Comparison of ENCODE assay signal across 34 cellular contexts in the genomic region with DNA sequence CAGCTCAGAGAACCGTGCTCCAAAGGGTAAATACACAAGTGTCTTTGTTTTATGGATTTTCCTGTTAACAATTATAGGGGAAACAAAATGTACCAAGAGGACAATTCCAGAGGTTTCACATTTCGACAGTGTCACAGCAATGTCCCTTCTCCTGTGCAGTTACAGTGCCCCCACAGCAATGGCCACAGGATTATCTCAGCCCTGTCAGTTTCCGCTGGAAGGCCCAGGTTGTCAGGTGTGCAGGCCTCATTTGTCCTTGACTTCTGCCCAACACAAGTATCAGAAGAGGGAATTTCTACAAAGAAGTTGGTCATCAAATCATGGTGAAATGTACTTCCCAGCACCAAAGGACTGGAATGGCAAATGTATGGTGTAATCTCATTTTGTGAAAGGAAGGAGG.
"Had no signal": no experiment of that assay in that cellular context is flagged by ENCODE, and none has a peak within 500 bp of the region (broad histone marks: within the 10 kb centered on the region; RNA-seq: fewer than 3 reads in every experiment).

No MANE protein-coding gene starts in this region.

- H3K4me3 ChIP-seq: ascending aorta, breast epithelium, cardiac muscle cell, colonic mucosa, esophagus squamous epithelium, gastroesophageal sphincter had no signal

- FAIRE-seq: endometrium, endothelial cell of umbilical vein had no signal

- H3K27me3 Mint-ChIP-seq: T-helper 17 cell had no signal

- DNase-seq: activated CD4-positive, alpha-beta memory T cell treated with anti-CD3 and anti-CD28 coated beads for 36 hours; activated CD4-positive, alpha-beta T cell treated with anti-CD3 and anti-CD28 coated beads for 36 hours; activated CD4-positive, alpha-beta T cell treated with anti-CD3 and anti-CD28 coated beads, Interleukin-2, amount 10 ng/mL, durations not matched to agents 24 days and 14 days; activated CD4-positive, CD25-positive, alpha-beta regulatory T cell; activated CD4-positive, CD25-positive, alpha-beta regulatory T cell treated with anti-CD3 and anti-CD28 coated beads, Interleukin-2, amount 50 U/mL, for 72 hours; activated CD8-positive, alpha-beta memory T cell treated with anti-CD3 and anti-CD28 coated beads, Interleukin-2, amount 10 ng/mL, durations not matched to agents 7 days and 5 days; activated CD8-positive, alpha-beta memory T cell treated with anti-CD3 and anti-CD28 coated beads, Interleukin-2, amount 50 U/mL, for 4 hours; activated CD8-positive, alpha-beta T cell treated with anti-CD3 and anti-CD28 coated beads, Interleukin-2, amount 10 ng/mL, durations not matched to agents 7 days and 5 days; activated gamma-delta T cell; activated naive CD4-positive, alpha-beta T cell; activated naive CD4-positive, alpha-beta T cell treated with anti-CD3 and anti-CD28 coated beads, Interleukin-2, amount 10 ng/mL, durations not matched to agents 7 days and 5 days; activated naive CD8-positive, alpha-beta T cell treated with anti-CD3 and anti-CD28 coated beads, Interleukin-2, amount 10 ng/mL, durations not matched to agents 7 days and 5 days; activated T-cell treated with anti-CD3 and anti-CD28 coated beads, Interleukin-2, amount 50 U/mL, for 1 hour; activated T-cell treated with anti-CD3 and anti-CD28 coated beads, Interleukin-2, amount 50 U/mL, for 72 hours; central memory CD4-positive, alpha-beta T cell; cerebellar nuclear complex; colonic mucosa; effector CD8-positive, alpha-beta T cell; esophagus squamous epithelium; foreskin melanocyte; head of caudate nucleus; T-helper 1 cell; T-helper 17 cell; T1000 had no signal

- H3K9me3 Mint-ChIP-seq: activated CD4-positive, alpha-beta memory T cell treated with anti-CD3 and anti-CD28 coated beads for 36 hours; activated naive CD4-positive, alpha-beta T cell treated with anti-CD3 and anti-CD28 coated beads, Interleukin-2, amount 10 ng/mL, durations not matched to agents 7 days and 5 days; activated T-cell treated with anti-CD3 and anti-CD28 coated beads, Interleukin-2, amount 50 U/mL, for 72 hours; brain; T-helper 2 cell treated with Interferon-gamma antibody and Interleukin-4, amounts not matched to agents 5 μg/mL and 100 μg/mL, for 36 hours had no signal

- H3K9me3 ChIP-seq: ascending aorta, breast epithelium, colonic mucosa, esophagus squamous epithelium, gastroesophageal sphincter had no signal

- ATAC-seq: activated CD4-positive, alpha-beta T cell treated with anti-CD3 and anti-CD28 coated beads for 36 hours; activated CD8-positive, alpha-beta memory T cell treated with anti-CD3 and anti-CD28 coated beads, Interleukin-2, amount 10 ng/mL, durations not matched to agents 7 days and 5 days; activated CD8-positive, alpha-beta T cell treated with anti-CD3 and anti-CD28 coated beads, Interleukin-2, amount 10 ng/mL, durations not matched to agents 7 days and 5 days; activated naive CD4-positive, alpha-beta T cell treated with anti-CD3 and anti-CD28 coated beads, Interleukin-2, amount 50 U/mL, for 72 hours; activated T-cell treated with anti-CD3 and anti-CD28 coated beads, Interleukin-2, amount 50 U/mL, for 72 hours; gastroesophageal sphincter; T-helper 17 cell had no signal

- H3K27ac ChIP-seq: ascending aorta, breast epithelium, cardiac muscle cell, colonic mucosa, epithelial cell of prostate, esophagus squamous epithelium, gastroesophageal sphincter had no signal

- H3K27me3 ChIP-seq: ascending aorta, breast epithelium, cardiac muscle cell, colonic mucosa, gastroesophageal sphincter had no signal

- H3K4me1 Mint-ChIP-seq: activated CD4-positive, alpha-beta T cell treated with anti-CD3 and anti-CD28 coated beads for 36 hours; activated CD4-positive, alpha-beta T cell treated with anti-CD3 and anti-CD28 coated beads, Interleukin-2, amount 10 ng/mL, durations not matched to agents 24 days and 14 days; activated CD8-positive, alpha-beta memory T cell treated with anti-CD3 and anti-CD28 coated beads, Interleukin-2, amount 10 ng/mL, durations not matched to agents 7 days and 5 days; brain had no signal

- H3K36me3 Mint-ChIP-seq: activated CD4-positive, alpha-beta memory T cell treated with anti-CD3 and anti-CD28 coated beads for 36 hours; activated naive CD4-positive, alpha-beta T cell treated with anti-CD3 and anti-CD28 coated beads, Interleukin-2, amount 10 ng/mL, durations not matched to agents 7 days and 5 days; brain had no signal

- H3K27ac Mint-ChIP-seq: activated CD4-positive, alpha-beta memory T cell treated with anti-CD3 and anti-CD28 coated beads for 36 hours; activated CD4-positive, alpha-beta T cell treated with anti-CD3 and anti-CD28 coated beads for 36 hours; activated CD4-positive, alpha-beta T cell treated with anti-CD3 and anti-CD28 coated beads, Interleukin-2, amount 10 ng/mL, durations not matched to agents 24 days and 14 days; activated CD8-positive, alpha-beta memory T cell treated with anti-CD3 and anti-CD28 coated beads, Interleukin-2, amount 10 ng/mL, durations not matched to agents 7 days and 5 days; activated CD8-positive, alpha-beta T cell treated with anti-CD3 and anti-CD28 coated beads, Interleukin-2, amount 10 ng/mL, durations not matched to agents 7 days and 5 days; activated naive CD4-positive, alpha-beta T cell treated with anti-CD3 and anti-CD28 coated beads, Interleukin-2, amount 10 ng/mL, durations not matched to agents 7 days and 5 days; activated naive CD4-positive, alpha-beta T cell treated with anti-CD3 and anti-CD28 coated beads, Interleukin-2, amount 50 U/mL, for 72 hours; activated naive CD8-positive, alpha-beta T cell treated with anti-CD3 and anti-CD28 coated beads, Interleukin-2, amount 10 ng/mL, durations not matched to agents 7 days and 5 days; activated T-cell treated with anti-CD3 and anti-CD28 coated beads, Interleukin-2, amount 50 U/mL, for 72 hours; brain; T-helper 17 cell; T-helper 2 cell treated with Interferon-gamma antibody and Interleukin-4, amounts not matched to agents 5 μg/mL and 100 μg/mL, for 36 hours had no signal

- H3K36me3 ChIP-seq: ascending aorta, breast epithelium, cardiac muscle cell, colonic mucosa, esophagus squamous epithelium, gastroesophageal sphincter had no signal

- H3K4me1 ChIP-seq: ascending aorta, breast epithelium, colonic mucosa, esophagus squamous epithelium, gastroesophageal sphincter had no signal

- H3K4me3 Mint-ChIP-seq: activated CD4-positive, alpha-beta memory T cell treated with anti-CD3 and anti-CD28 coated beads for 36 hours; activated CD4-positive, alpha-beta T cell treated with anti-CD3 and anti-CD28 coated beads for 36 hours; activated CD4-positive, alpha-beta T cell treated with anti-CD3 and anti-CD28 coated beads, Interleukin-2, amount 10 ng/mL, durations not matched to agents 24 days and 14 days; activated CD8-positive, alpha-beta memory T cell treated with anti-CD3 and anti-CD28 coated beads, Interleukin-2, amount 10 ng/mL, durations not matched to agents 7 days and 5 days; activated CD8-positive, alpha-beta T cell treated with anti-CD3 and anti-CD28 coated beads, Interleukin-2, amount 10 ng/mL, durations not matched to agents 7 days and 5 days; activated naive CD4-positive, alpha-beta T cell treated with anti-CD3 and anti-CD28 coated beads, Interleukin-2, amount 10 ng/mL, durations not matched to agents 7 days and 5 days; activated naive CD8-positive, alpha-beta T cell treated with anti-CD3 and anti-CD28 coated beads, Interleukin-2, amount 10 ng/mL, durations not matched to agents 7 days and 5 days; activated T-cell treated with anti-CD3 and anti-CD28 coated beads, Interleukin-2, amount 50 U/mL, for 72 hours; brain; T-helper 17 cell; T-helper 2 cell treated with Interferon-gamma antibody and Interleukin-4, amounts not matched to agents 5 μg/mL and 100 μg/mL, for 36 hours had no signal
